8 cellular contexts compared by ENCODE assay signal in the genomic region with DNA sequence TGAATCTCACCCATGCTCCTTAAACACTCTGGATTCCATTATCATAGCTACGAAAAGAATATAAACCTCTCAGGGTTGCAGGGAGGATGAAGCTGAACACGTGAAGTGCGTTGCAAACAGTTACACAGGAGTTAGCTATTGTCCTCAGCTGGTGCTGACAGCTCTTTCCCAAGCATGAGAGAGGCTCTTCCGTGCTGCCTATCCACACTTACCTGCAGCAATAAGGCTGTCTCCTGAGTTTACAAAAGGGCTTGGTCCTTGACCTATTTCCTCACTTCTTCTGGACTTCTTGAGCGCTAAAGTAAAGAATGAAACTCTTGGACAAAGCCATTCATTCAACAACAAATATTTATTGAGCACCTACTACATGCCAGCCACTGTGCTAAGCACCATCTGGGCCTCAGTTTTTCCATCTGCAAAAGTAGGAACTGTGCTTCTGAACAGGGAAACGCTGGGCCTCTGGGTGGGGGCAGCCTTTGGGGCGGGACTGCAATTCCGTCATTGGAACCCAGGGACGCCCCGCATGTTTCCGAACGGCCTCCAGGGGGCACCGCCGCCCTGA. TPM values are rescaled to one million over a fixed set of nuclear protein-coding genes. Genes with fewer than 3 reads are reported as not detected.
A peak's percentile ranks its signal among the peaks of the same experiment; 100 is the strongest.
DNase-seq lines count a peak whose midpoint lies in the region; ATAC-seq, FAIRE-seq and TF ChIP-seq lines count a peak whose summit lies in the region.

No MANE protein-coding gene starts in this region.

- CTCF ChIA-PET in Panc1 (lab: Charles Lee): interaction anchor here (0.5 to 1.2 kb wide), 2 partner anchors 29 to 165 kb away, joined by 3 read pairs; no protein-coding TSS in a partner anchor
- CTCF ChIA-PET in activated naive CD4-positive, alpha-beta T cell treated with anti-CD3 and anti-CD28 coated beads for 36 hours (lab: Charles Lee): interaction anchor here (0.6 to 3.8 kb wide), 16 partner anchors 9 to 204 kb away, joined by 3 to 12 read pairs (median 4); a partner anchor contains a TSS

- H3K9me3 ChIP-seq in Panc1 (ENCODE audit: control insufficient read depth, insufficient read depth, low read depth, low read length): no peaks in the 10 kb centered on the region
- H3K9me3 ChIP-seq in pancreas: no peaks in the 10 kb centered on the region
- H3K9me3 ChIP-seq in tibial nerve: no peaks in the 10 kb centered on the region

- no peaks in the 10 kb centered on the region for H3K27me3 Mint-ChIP-seq in activated naive CD4-positive, alpha-beta T cell treated with anti-CD3 and anti-CD28 coated beads for 36 hours (ENCODE audit: low read depth)

- no peak for FAIRE-seq in pancreas (lab: Jason Lieb, UNC)

- H3K36me3 ChIP-seq in Panc1 (ENCODE audit: control insufficient read depth, insufficient read depth, low read length): no peaks in the 10 kb centered on the region
- H3K36me3 ChIP-seq in pancreas: no peaks in the 10 kb centered on the region
- peaks cover 0 to 4% (median 0%) of the 10 kb centered on the region in 3 donors for H3K36me3 ChIP-seq in tibial nerve

- H3K4me1 Mint-ChIP-seq in activated naive CD4-positive, alpha-beta T cell treated with anti-CD3 and anti-CD28 coated beads for 36 hours (ENCODE audit: low read depth): peaks cover 27% of the 10 kb centered on the region

- in situ Hi-C loops in Panc1 (cut with HindIII; ENCODE audit: low pct_unique_long_range_greater_than_20kb, low sequenced_read_pairs): no loop called here

- no peaks in the 10 kb centered on the region for H3K9me3 Mint-ChIP-seq in activated naive CD4-positive, alpha-beta T cell treated with anti-CD3 and anti-CD28 coated beads for 36 hours

- H3K36me3 Mint-ChIP-seq in activated naive CD4-positive, alpha-beta T cell treated with anti-CD3 and anti-CD28 coated beads for 36 hours (ENCODE audit: low read depth): peaks cover 9% of the 10 kb centered on the region

- peak overlapping the region; percentile 92 for H3K27ac ChIP-seq in Panc1 (ENCODE audit: low read length)
- H3K27ac ChIP-seq in pancreas: peak overlapping the region; percentile 95 to 99 (median 98)
- peak overlapping the region; percentile 94 to 100 (median 95) for H3K27ac ChIP-seq in tibial nerve

- no TSS peak for BruUV-seq in Panc1 (replicated peaks; lab: Mats Ljungman, UMichigan)

- no peak for TF ChIP-seq EP300 in tibial nerve (IDR thresholded peaks at IDR 0.05)

- ATAC-seq in HG02870 (IDR thresholded peaks at IDR 0.05; ENCODE audit: unreplicated experiment) (peak; percentile 61), Panc1 (no peak; the same call in 1 of the 2 replicates), pancreas (peak; percentile 82 to 96 (median 90))

- H3K4me3 ChIP-seq in Panc1 (ENCODE audit: low read depth in 2 of 2, low read length in 2 of 2): peak overlapping the region; percentile 70 to 81
- peak overlapping the region; percentile 70 to 86 (median 80) for H3K4me3 ChIP-seq in pancreas
- H3K4me3 ChIP-seq in tibial nerve: peak overlapping the region; percentile 67 to 93 (median 84)

- H3K27me3 ChIP-seq in Panc1 (ENCODE audit: control insufficient read depth, insufficient read depth, low read length) (no peaks in the 10 kb centered on the region), pancreas (no peaks in the 10 kb centered on the region), tibial nerve (no peaks in the 10 kb centered on the region)

- H3K4me3 Mint-ChIP-seq in activated naive CD4-positive, alpha-beta T cell treated with anti-CD3 and anti-CD28 coated beads for 36 hours: peak overlapping the region; percentile 85

- POLR2A ChIA-PET in Panc1 (lab: Charles Lee): interaction anchor here (0.6 kb wide), 1 partner anchor 133 kb away, joined by 9 read pairs; no protein-coding TSS in a partner anchor

- H3K4me1 ChIP-seq in Panc1 (ENCODE audit: control insufficient read depth, insufficient read depth, low read length): peaks cover 7% of the 10 kb centered on the region; the same call in 1 of the 2 replicates
- peaks cover 0 to 9% (median 0%) of the 10 kb centered on the region in 3 donors for H3K4me1 ChIP-seq in pancreas
- peaks cover 0 to 30% (median 15%) of the 10 kb centered on the region in 4 donors for H3K4me1 ChIP-seq in tibial nerve

- peak overlapping the region; percentile 96 for H3K27ac Mint-ChIP-seq in activated naive CD4-positive, alpha-beta T cell treated with anti-CD3 and anti-CD28 coated beads for 36 hours

- intact Hi-C loops in Panc1 (cut with micrococcal nuclease; ENCODE audit: unreplicated experiment) (no loop called here), pancreas (cut with DNase I) (loop anchor here in 1 of 3 donors (10.0 kb wide), 1 partner anchor 102 kb away; a partner anchor contains a TSS)
- intact Hi-C loops in activated naive CD4-positive, alpha-beta T cell treated with anti-CD3 and anti-CD28 coated beads for 36 hours (cut with micrococcal nuclease): loop anchor here (1.0 to 5.0 kb wide), 10 partner anchors 14 to 318 kb away; a partner anchor contains a TSS

- no peak for TF ChIP-seq POLR2A in tibial nerve (IDR thresholded peaks at IDR 0.05)

- DNase-seq in ELR (ENCODE audit: low read depth): peak; percentile 91
- no peak for DNase-seq in Panc1 (ENCODE audit: low read depth, low spot score)
- DNase-seq in activated naive CD4-positive, alpha-beta T cell treated with anti-CD3 and anti-CD28 coated beads for 36 hours: peak; percentile 96
- DNase-seq in glomerular endothelial cell (ENCODE audit: extremely low read depth, low read depth, low spot score): peak; percentile 44
- peak; percentile 83 to 94 (median 90) for DNase-seq in pancreas
- DNase-seq in tibial nerve (ENCODE audit: low spot score in 2 of 2): peak; percentile 85 to 91
- no peak for DNase-seq in GM19238 (ENCODE audit: insufficient read length, low spot score)

- WGBS in pancreas, 2 donors: 7 to 8% methylated on average over 14 of the region's 14 CpGs
- WGBS in tibial nerve, 2 donors: 25 to 31% methylated on average over 8 to 11 of the region's 14 CpGs

- TF ChIP-seq CTCF in Panc1 (IDR thresholded peaks at IDR 0.05) (no peak), pancreas (IDR thresholded peaks at IDR 0.05) (peak; percentile 40 to 75 (median 64)), tibial nerve (IDR thresholded peaks at IDR 0.05) (peak in 4 of 5 experiments; percentile 76 to 83 (median 80))

RNA-seq across cellular contexts. Expression of a gene that starts 0.7 kb away (rescaled TPM):
- total RNA-seq in Panc1 (2021; ENCODE audit: unreplicated experiment): 177 TPM
- polyA plus RNA-seq in Panc1 (2012; ENCODE audit: insufficient read length): 394 TPM
- total RNA-seq in activated naive CD4-positive, alpha-beta T cell treated with anti-CD3 and anti-CD28 coated beads for 36 hours: 100 to 1,000 TPM; 134 to 135 TPM
- total RNA-seq in glomerular endothelial cell: 191 and 202 TPM in 2 replicates
- total RNA-seq in pancreas: 10 to 100 TPM; 27.8 to 47.0 (median 31.7) TPM
- polyA plus RNA-seq in pancreas: 10 to 100 TPM; 60.0 to 79.1 TPM
- 100 to 1,000 TPM; 174 to 267 (median 193) TPM for total RNA-seq in tibial nerve

RNA-seq across cellular contexts. Expression of a gene that starts 14.0 kb away (rescaled TPM):
- total RNA-seq in Panc1 (2021; ENCODE audit: unreplicated experiment): 51.5 TPM
- 72.5 TPM for polyA plus RNA-seq in Panc1 (2012; ENCODE audit: insufficient read length)
- 1 to 10 TPM; 8.9 to 9.4 TPM for total RNA-seq in activated naive CD4-positive, alpha-beta T cell treated with anti-CD3 and anti-CD28 coated beads for 36 hours
- total RNA-seq in glomerular endothelial cell: 12.4 and 12.6 TPM in 2 replicates
- 10 to 100 TPM in 3 of 6 donors, 1 to 10 TPM in 3; 8.7 to 18.3 (median 9.9) TPM for total RNA-seq in pancreas
- polyA plus RNA-seq in pancreas: 10 to 100 TPM; 10.5 to 13.8 TPM
- 10 to 100 TPM; 17.1 to 33.3 (median 24.2) TPM for total RNA-seq in tibial nerve

RNA-seq across cellular contexts. Expression of a gene that starts 16.4 kb away (rescaled TPM):
- total RNA-seq in Panc1 (2021; ENCODE audit: unreplicated experiment) (1.6 TPM), glomerular endothelial cell (1.3 and 2.7 TPM in 2 replicates), pancreas (1 to 10 TPM; 5.3 to 6.5 (median 5.7) TPM), tibial nerve (1 to 10 TPM in 3 of 4 donors, under 1 TPM in 1; 0.63 to 9.6 (median 1.5) TPM)
- polyA plus RNA-seq in Panc1 (2012; ENCODE audit: insufficient read length): 3.7 TPM
- total RNA-seq in activated naive CD4-positive, alpha-beta T cell treated with anti-CD3 and anti-CD28 coated beads for 36 hours: not detected
- polyA plus RNA-seq in pancreas: 1 to 10 TPM; 4.0 to 4.8 TPM

RNA-seq across cellular contexts. Expression of a gene that starts 27.8 kb away (rescaled TPM):
- total RNA-seq in Panc1 (2021; ENCODE audit: unreplicated experiment): 55.6 TPM
- polyA plus RNA-seq in Panc1 (2012; ENCODE audit: insufficient read length): 69.7 TPM
- total RNA-seq in activated naive CD4-positive, alpha-beta T cell treated with anti-CD3 and anti-CD28 coated beads for 36 hours: 10 to 100 TPM; 19.2 to 20.3 TPM
- 16.8 and 17.8 TPM in 2 replicates for total RNA-seq in glomerular endothelial cell
- 1 to 10 TPM; 3.5 to 5.5 (median 4.4) TPM for total RNA-seq in pancreas
- 1 to 10 TPM; 4.9 to 7.3 TPM for polyA plus RNA-seq in pancreas
- total RNA-seq in tibial nerve: 10 to 100 TPM; 10.6 to 16.3 (median 14.1) TPM

RNA-seq across cellular contexts. Expression of a gene that starts 41.3 kb away (rescaled TPM):
- total RNA-seq in Panc1 (2021; ENCODE audit: unreplicated experiment): not detected
- 0.53 TPM for polyA plus RNA-seq in Panc1 (2012; ENCODE audit: insufficient read length)
- under 1 TPM; 0.29 to 0.37 TPM for total RNA-seq in activated naive CD4-positive, alpha-beta T cell treated with anti-CD3 and anti-CD28 coated beads for 36 hours
- 0.68 TPM in 1 of 2 replicates, not detected in the other for total RNA-seq in glomerular endothelial cell
- under 1 TPM in 3 of 6 donors, not detected in 3; 0.14 to 0.47 (median 0.26) TPM for total RNA-seq in pancreas
- polyA plus RNA-seq in pancreas: under 1 TPM; 0.19 to 0.27 TPM
- not detected for total RNA-seq in tibial nerve

Comparison
In these comparisons a context has a peak if more than half of its experiments do, and no peak if none do; other contexts are left out.
1. DNase-seq: peak in ELR (single experiment), activated naive CD4-positive, alpha-beta T cell treated with anti-CD3 and anti-CD28 coated beads for 36 hours (single experiment), glomerular endothelial cell (single experiment), pancreas (6 of 6) and tibial nerve (2 of 2); none in Panc1 (single experiment) and GM19238 (single experiment).
2. Peak in every context shown above with its lines, with median percentiles within 50 percentile points of each other: H3K27ac ChIP-seq and H3K4me3 ChIP-seq.